25 cellular contexts compared by ENCODE assay signal in the genomic region with DNA sequence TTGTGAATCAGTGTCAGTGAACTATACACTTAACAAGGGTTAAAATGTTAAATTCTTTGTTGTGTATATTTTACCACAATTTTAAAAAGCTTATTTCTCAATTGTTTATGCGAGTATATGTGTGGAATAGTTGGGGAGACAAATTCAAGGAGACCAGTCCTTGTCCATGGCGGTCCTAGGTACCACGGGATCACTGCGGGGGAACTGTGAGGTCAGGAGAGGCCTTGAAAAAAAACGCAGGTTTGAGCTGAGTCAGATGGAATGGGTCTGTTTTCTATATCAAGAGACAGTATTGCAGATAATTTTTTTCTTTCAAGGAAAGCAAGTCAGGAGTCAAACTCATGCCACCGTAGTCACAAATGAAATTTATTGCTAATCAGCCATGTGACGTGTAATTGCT. TPM values are rescaled to one million over a fixed set of nuclear protein-coding genes. Genes with fewer than 3 reads are reported as not detected.
DNase-seq lines count a peak whose midpoint lies in the region; ATAC-seq and TF ChIP-seq lines count a peak whose summit lies in the region.
"Had no signal": no experiment of that assay in that cellular context is flagged by ENCODE, and none has a peak within 500 bp of the region (broad histone marks: within the 10 kb centered on the region; RNA-seq: fewer than 3 reads in every experiment).

No MANE protein-coding gene starts in this region.

- intact Hi-C loops in heart left ventricle (cut with DNase I) (loop anchor here in 1 of 10 donors (10.0 kb wide), 1 partner anchor 398 kb away; no protein-coding TSS in a partner anchor), ascending aorta (cut with DNase I) (no loop called here)

- no peaks in the 10 kb centered on the region for H3K27me3 Mint-ChIP-seq in chondrocyte (ENCODE audit: low read depth)
- no peaks in the 10 kb centered on the region for H3K27me3 Mint-ChIP-seq in mesothelial cell of epicardium (ENCODE audit: low read depth)
- H3K27me3 Mint-ChIP-seq: activated naive CD8-positive, alpha-beta T cell; stimulated activated naive CD8-positive, alpha-beta T cell treated with anti-CD3 and anti-CD28 coated beads, Interleukin-15, Interleukin-2, amounts not matched to agents 100 ng/mL and 50 ng/mL, for 24 hours had no signal

- H3K9me3 ChIP-seq in right atrium auricular region (no peaks in the 10 kb centered on the region), heart left ventricle (no peaks in the 10 kb centered on the region), ascending aorta (no peaks in the 10 kb centered on the region)
- H3K9me3 ChIP-seq: thyroid gland had no signal

- H3K4me3 Mint-ChIP-seq in chondrocyte (ENCODE audit: unreplicated experiment): no peak overlapping the region
- no peak overlapping the region for H3K4me3 Mint-ChIP-seq in mesothelial cell of epicardium
- H3K4me3 Mint-ChIP-seq: activated naive CD8-positive, alpha-beta T cell; central memory CD8-positive, alpha-beta T cell; stimulated activated naive CD8-positive, alpha-beta T cell treated with anti-CD3 and anti-CD28 coated beads, Interleukin-15, Interleukin-2, amounts not matched to agents 100 ng/mL and 50 ng/mL, for 24 hours had no signal

- H3K4me1 Mint-ChIP-seq in chondrocyte (ENCODE audit: low read depth) (peaks cover 71% of the 10 kb centered on the region), mesothelial cell of epicardium (peaks cover 65% of the 10 kb centered on the region)
- H3K4me1 Mint-ChIP-seq: central memory CD8-positive, alpha-beta T cell had no signal

- peak overlapping the region; percentile 56 for H3K27ac Mint-ChIP-seq in chondrocyte (ENCODE audit: unreplicated experiment)
- peak overlapping the region; percentile 68 for H3K27ac Mint-ChIP-seq in mesothelial cell of epicardium
- H3K27ac Mint-ChIP-seq: activated naive CD8-positive, alpha-beta T cell; CD4-positive, alpha-beta memory T cell; stimulated activated naive CD8-positive, alpha-beta T cell treated with anti-CD3 and anti-CD28 coated beads, Interleukin-15, Interleukin-2, amounts not matched to agents 100 ng/mL and 50 ng/mL, for 24 hours had no signal

- DNase-seq in right atrium auricular region (ENCODE audit: low spot score) (no peak), heart left ventricle (no peak), chondrocyte (ENCODE audit: low spot score) (no peak), mesothelial cell of epicardium (ENCODE audit: low spot score in 2 of 2, unreplicated experiment in 2 of 2) (no peak), NCI-H524 (lab: John Stamatoyannopoulos, UW) (no peak), NCI-H1417 (lab: John Stamatoyannopoulos, UW) (no peak), ascending aorta (ENCODE audit: low spot score in 2 of 2) (no peak)
- DNase-seq in stimulated activated CD8-positive, alpha-beta memory T cell treated with anti-CD3 and anti-CD28 coated beads, Interleukin-4, amount 100 ng/mL, for 48 hours: no peak
- DNase-seq: activated CD4-positive, alpha-beta T cell treated with anti-CD3 and anti-CD28 coated beads, Interleukin-2, amount 50 U/mL, for 48 hours; activated CD8-positive, alpha-beta memory T cell treated with anti-CD3 and anti-CD28 coated beads, Interleukin-2, amount 50 U/mL, for 48 hours; CD4-positive, alpha-beta memory T cell; EL; glutamatergic neuron; KBM-7; mesendoderm; MM.1S; NCI-H1417 treated with DMSO at 0.1 percent for 48 hours; NCI-H2107; occipital lobe; RPMI8226 had no signal

- H3K4me1 ChIP-seq in right atrium auricular region: peaks cover 0 to 70% of the 10 kb centered on the region in 2 donors
- peaks cover 0 to 95% (median 48%) of the 10 kb centered on the region in 12 donors for H3K4me1 ChIP-seq in heart left ventricle
- H3K4me1 ChIP-seq in ascending aorta: peaks cover 18 to 59% of the 10 kb centered on the region in 2 donors

- no peaks in the 10 kb centered on the region for H3K9me3 Mint-ChIP-seq in chondrocyte (ENCODE audit: low read depth)
- H3K9me3 Mint-ChIP-seq in mesothelial cell of epicardium: no peaks in the 10 kb centered on the region
- H3K9me3 Mint-ChIP-seq: CD4-positive, alpha-beta memory T cell; central memory CD8-positive, alpha-beta T cell; stimulated activated naive CD8-positive, alpha-beta T cell treated with anti-CD3 and anti-CD28 coated beads, Interleukin-15, Interleukin-2, amounts not matched to agents 100 ng/mL and 50 ng/mL, for 24 hours had no signal

- H3K27ac ChIP-seq in right atrium auricular region (peak overlapping the region; percentile 72 to 76), heart left ventricle (peak overlapping the region in 1 of 12 donors; percentile 82), ascending aorta (peak overlapping the region in 1 of 2 donors; percentile 84)

- 81 to 88% (median 86%) methylated on average over 7 of the region's 7 CpGs for WGBS in heart left ventricle, 4 donors

- H3K36me3 Mint-ChIP-seq in chondrocyte (ENCODE audit: low read depth): no peaks in the 10 kb centered on the region
- no peaks in the 10 kb centered on the region for H3K36me3 Mint-ChIP-seq in mesothelial cell of epicardium
- H3K36me3 Mint-ChIP-seq: activated naive CD8-positive, alpha-beta T cell; CD4-positive, alpha-beta memory T cell had no signal

- H3K27me3 ChIP-seq in right atrium auricular region (no peaks in the 10 kb centered on the region), heart left ventricle (no peaks in the 10 kb centered on the region), ascending aorta (no peaks in the 10 kb centered on the region)
- H3K27me3 ChIP-seq: thyroid gland had no signal

- ATAC-seq in heart left ventricle: no peak
- ATAC-seq: activated CD4-positive, CD25-positive, alpha-beta regulatory T cell treated with anti-CD3 and anti-CD28 coated beads, Interleukin-2, amount 50 U/mL, for 24 hours had no signal

- H3K4me3 ChIP-seq in right atrium auricular region: no peak overlapping the region
- no peak overlapping the region for H3K4me3 ChIP-seq in heart left ventricle
- H3K4me3 ChIP-seq in ascending aorta: no peak overlapping the region
- H3K4me3 ChIP-seq: thyroid gland had no signal

- TF ChIP-seq CTCF in right atrium auricular region (IDR thresholded peaks at IDR 0.05): no peak
- TF ChIP-seq CTCF in heart left ventricle (IDR thresholded peaks at IDR 0.05): no peak
- no peak for TF ChIP-seq CTCF in chondrocyte (IDR thresholded peaks at IDR 0.05)
- no peak for TF ChIP-seq CTCF in mesothelial cell of epicardium (IDR thresholded peaks at IDR 0.05; ENCODE audit: unreplicated experiment)
- TF ChIP-seq CTCF in ascending aorta (IDR thresholded peaks at IDR 0.05): no peak

- TF ChIP-seq POLR2A in heart left ventricle (IDR thresholded peaks at IDR 0.05): no peak

- H3K36me3 ChIP-seq in right atrium auricular region: no peaks in the 10 kb centered on the region
- H3K36me3 ChIP-seq in heart left ventricle: no peaks in the 10 kb centered on the region
- no peaks in the 10 kb centered on the region for H3K36me3 ChIP-seq in ascending aorta
- H3K36me3 ChIP-seq: thyroid gland had no signal

RNA-seq across cellular contexts. Expression of a gene that starts 18.5 kb away (rescaled TPM):
- total RNA-seq in right atrium auricular region: 10 to 100 TPM; 32.1 to 64.1 TPM
- total RNA-seq in heart left ventricle: 10 to 100 TPM; 26.0 to 93.1 (median 47.5) TPM
- 10 to 100 TPM in 1 of 2 donors, 1 to 10 TPM in 1; 7.4 to 12.5 TPM for polyA plus RNA-seq in heart left ventricle
- 110 to 119 TPM (median 119 TPM) in 3 replicates for total RNA-seq in chondrocyte
- total RNA-seq in mesothelial cell of epicardium: 110 to 113 TPM (median 113 TPM) in 3 replicates
- total RNA-seq in ascending aorta: 151 TPM
